8 cellular contexts compared by ENCODE assay signal in the genomic region with DNA sequence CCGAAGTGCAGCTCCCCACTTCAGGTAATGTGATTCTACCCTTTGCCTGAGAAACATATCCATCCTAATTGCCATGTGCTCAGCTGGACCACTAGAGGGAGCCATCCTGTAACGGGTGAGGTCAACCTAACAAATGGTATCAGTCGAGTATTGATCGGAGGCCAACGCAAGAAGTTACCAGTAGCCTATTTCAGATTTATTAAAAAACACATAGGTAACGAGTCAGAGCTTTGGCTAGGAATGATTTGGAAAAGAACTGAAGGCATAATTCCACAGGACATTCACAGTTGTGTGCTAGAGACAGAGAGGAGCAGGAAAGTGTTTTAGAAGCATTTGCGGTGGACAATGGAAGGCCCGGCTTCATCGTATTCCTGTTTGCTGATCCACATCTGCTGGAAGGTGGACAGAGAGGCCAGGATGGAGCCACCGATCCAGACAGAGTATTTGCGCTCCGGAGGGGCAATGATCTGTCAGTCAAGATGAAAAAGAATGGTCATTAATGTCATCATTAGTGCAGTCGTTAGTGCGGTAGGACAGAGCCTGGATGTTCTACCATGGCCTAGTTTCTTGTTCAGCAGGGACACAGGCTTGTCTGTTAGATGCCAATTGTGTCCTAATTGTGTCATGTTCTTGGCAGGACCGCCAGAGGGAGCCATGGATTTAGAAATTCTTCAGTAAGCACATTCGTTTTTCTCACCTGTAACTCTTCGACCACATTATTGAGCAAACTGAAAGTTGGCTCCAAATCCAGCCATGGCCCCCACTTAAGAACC. TPM values are rescaled to one million over a fixed set of nuclear protein-coding genes. Genes with fewer than 3 reads are reported as not detected.
DNase-seq lines count a peak whose midpoint lies in the region; ATAC-seq and TF ChIP-seq lines count a peak whose summit lies in the region.

No MANE protein-coding gene starts in this region.

- H3K36me3 ChIP-seq in DOHH2 (ENCODE audit: control insufficient read depth, low read length): no peaks in the 10 kb centered on the region

- ATAC-seq in HG02678 (IDR thresholded peaks at IDR 0.05; ENCODE audit: unreplicated experiment): peak; percentile 41

- no peaks in the 10 kb centered on the region for H3K27me3 ChIP-seq in DOHH2 (ENCODE audit: control insufficient read depth, low read length)

- no peak overlapping the region for H3K4me3 ChIP-seq in DOHH2 (ENCODE audit: low read length)

- peak; percentile 88 for TF ChIP-seq CTCF in DOHH2 (IDR thresholded peaks at IDR 0.05; ENCODE audit: low read depth, low read length, poor library complexity, severe bottlenecking)

- no peaks in the 10 kb centered on the region for H3F3A ChIP-seq in DOHH2 (ENCODE audit: control insufficient read depth, insufficient read depth)

- H3K27ac ChIP-seq in DOHH2 (ENCODE audit: low read depth, low read length): no peak overlapping the region

- no peaks in the 10 kb centered on the region for H3K9me3 ChIP-seq in DOHH2 (ENCODE audit: control insufficient read depth, insufficient read depth, low read length)

- H4K20me1 ChIP-seq in DOHH2 (ENCODE audit: control insufficient read depth, insufficient read depth, low read depth, low read length): no peaks in the 10 kb centered on the region

- no peaks in the 10 kb centered on the region for H3K79me2 ChIP-seq in DOHH2 (ENCODE audit: control insufficient read depth, low read length)

- no peaks in the 10 kb centered on the region for H3K9me2 ChIP-seq in DOHH2 (replicated peaks; ENCODE audit: control insufficient read depth, low read length)

- DNase-seq in NCI-H345 (lab: John Stamatoyannopoulos, UW): peak; percentile 82
- DNase-seq in activated CD4-positive, CD25-positive, alpha-beta regulatory T cell treated with anti-CD3 and anti-CD28 coated beads, Interleukin-2, amount 50 U/mL, for 72 hours: peak; percentile 58
- DNase-seq in cerebellar nuclear complex (lab: John Stamatoyannopoulos, UW): peak; percentile 33 to 38
- DNase-seq in kidney tubule cell (ENCODE audit: low spot score): peak; percentile 84
- DNase-seq in stimulated activated CD4-positive, alpha-beta T cell treated with anti-CD3 and anti-CD28 coated beads, Interleukin-1b, Interleukin-23, amount 100 ng/mL, for 4 hours (ENCODE audit: low read depth in 2 of 2): peak; percentile 55 to 63
- DNase-seq in mesenteric fat pad (ENCODE audit: low spot score): no peak

- H3K4me1 ChIP-seq in DOHH2 (ENCODE audit: control insufficient read depth, low read length): peaks cover 20% of the 10 kb centered on the region

- no peak overlapping the region for H3K4me2 ChIP-seq in DOHH2 (ENCODE audit: low read length)

RNA-seq across cellular contexts. Expression of a gene that starts 17.5 kb away (rescaled TPM):
- total RNA-seq in mesenteric fat pad: 204 TPM

RNA-seq across cellular contexts. Expression of a gene that starts 55.0 kb away (rescaled TPM):
- 5.1 TPM for total RNA-seq in mesenteric fat pad

RNA-seq across cellular contexts. Expression of a gene that starts 55.5 kb away (rescaled TPM):
- 10.4 TPM for total RNA-seq in mesenteric fat pad
